Comparison of ENCODE assay signal across 11 cellular contexts in genomic region chr3:24145981-24146822, GRCh38.
DNase-seq lines count a peak whose midpoint lies in the region; ATAC-seq, FAIRE-seq and TF ChIP-seq lines count a peak whose summit lies in the region.
"Had no signal": no experiment of that assay in that cellular context is flagged by ENCODE, and none has a peak within 500 bp of the region (broad histone marks: within the 10 kb centered on the region; RNA-seq: fewer than 3 reads in every experiment).

No MANE protein-coding gene starts in this region.

- H3K4me3 ChIP-seq in RWPE2 (ENCODE audit: severe bottlenecking) (no peak overlapping the region), fibroblast of the aortic adventitia (ENCODE audit: low read depth, low read length) (no peak overlapping the region), sigmoid colon (no peak overlapping the region), MM.1S (ENCODE audit: low read length) (no peak overlapping the region)

- no peak for DNase-seq in D721Med (ENCODE audit: insufficient read length, low spot score)
- no peak for DNase-seq in RWPE2 (ENCODE audit: low spot score)
- DNase-seq in fibroblast of the aortic adventitia (ENCODE audit: low read depth), result peak; percentile 77
- no peak for DNase-seq in sigmoid colon
- no peak for DNase-seq in germinal center (ENCODE audit: low spot score)
- DNase-seq in activated CD4-positive, alpha-beta T cell treated with anti-CD3 and anti-CD28 coated beads, Interleukin-2, amount 50 U/mL, for 48 hours, result no peak
- no peak for DNase-seq in NCI-H2081 treated with DMSO at 0.1 percent for 48 hours (lab: John Stamatoyannopoulos, UW)
- DNase-seq in MM.1S, result no peak
- DNase-seq: naive B cell, NCI-H187 treated with DMSO at 0.1 percent for 48 hours had no signal

- H3K27ac ChIP-seq in RWPE2 (ENCODE audit: poor library complexity, severe bottlenecking) (peak overlapping the region; percentile 89), sigmoid colon (peak overlapping the region; percentile 47 to 73 (median 66)), MM.1S (ENCODE audit: low read length) (no peak overlapping the region)

- H3K36me3 ChIP-seq in RWPE2 (ENCODE audit: low read depth), result no peaks in the 10 kb centered on the region
- H3K36me3 ChIP-seq in sigmoid colon, result peaks cover 0 to 9% (median 4%) of the 10 kb centered on the region in 4 donors
- H3K36me3 ChIP-seq in MM.1S (replicated peaks; ENCODE audit: insufficient read depth, low read length), result no peaks in the 10 kb centered on the region

- no peak overlapping the region for H2AFZ ChIP-seq in MM.1S (ENCODE audit: low read length)

- peak; percentile 83 for ATAC-seq in RWPE2 (ENCODE audit: low read depth)

- no peaks in the 10 kb centered on the region for H3F3A ChIP-seq in MM.1S (ENCODE audit: insufficient read depth, low read length)

- TF ChIP-seq CTCF in D721Med (IDR thresholded peaks at IDR 0.05; ENCODE audit: insufficient read depth, missing control alignments) (no peak), RWPE2 (IDR thresholded peaks at IDR 0.05; ENCODE audit: poor library complexity, severe bottlenecking) (no peak), fibroblast of the aortic adventitia (IDR thresholded peaks at IDR 0.05; ENCODE audit: insufficient read depth, low read length) (no peak), sigmoid colon (IDR thresholded peaks at IDR 0.05) (no peak), MM.1S (IDR thresholded peaks at IDR 0.05; ENCODE audit: low read length) (no peak)

- TF ChIP-seq POLR2A in sigmoid colon (IDR thresholded peaks at IDR 0.05), result no peak

- intact Hi-C loops in sigmoid colon (cut with DNase I), result no loop called here

- H3K79me2 ChIP-seq in MM.1S (ENCODE audit: low read length), result no peaks in the 10 kb centered on the region

- H4K20me1 ChIP-seq in MM.1S (ENCODE audit: insufficient read depth, low read length), result no peaks in the 10 kb centered on the region

- H3K4me2 ChIP-seq in MM.1S (ENCODE audit: low read depth, low read length), result no peak overlapping the region

- no peaks in the 10 kb centered on the region for H3K9me3 ChIP-seq in RWPE2 (ENCODE audit: severe bottlenecking)
- H3K9me3 ChIP-seq in sigmoid colon, result no peaks in the 10 kb centered on the region
- H3K9me3 ChIP-seq in MM.1S (replicated peaks; ENCODE audit: insufficient read depth, low read length), result no peaks in the 10 kb centered on the region

- no peak for TF ChIP-seq EP300 in sigmoid colon (IDR thresholded peaks at IDR 0.05)

- WGBS in sigmoid colon, 2 donors, result 83 to 85% methylated on average over 11 of the region's 11 CpGs

- no peak overlapping the region for H3K9ac ChIP-seq in MM.1S (ENCODE audit: low read length)

- FAIRE-seq in D721Med (lab: Jason Lieb, UNC), result peak; percentile 82
- FAIRE-seq: colon had no signal

- H3K27me3 ChIP-seq in RWPE2 (ENCODE audit: insufficient read depth, poor library complexity, severe bottlenecking), result no peaks in the 10 kb centered on the region
- no peaks in the 10 kb centered on the region for H3K27me3 ChIP-seq in sigmoid colon
- H3K27me3 ChIP-seq in MM.1S (replicated peaks; ENCODE audit: insufficient read depth, low read length), result no peaks in the 10 kb centered on the region

- peaks cover 21% of the 10 kb centered on the region for H3K4me1 ChIP-seq in RWPE2 (ENCODE audit: insufficient read depth, poor library complexity, severe bottlenecking)
- peaks cover 0 to 31% (median 24%) of the 10 kb centered on the region in 4 donors for H3K4me1 ChIP-seq in sigmoid colon
- H3K4me1 ChIP-seq in MM.1S (ENCODE audit: low read length), result no peaks in the 10 kb centered on the region

- no peaks in the 10 kb centered on the region for H3K9me2 ChIP-seq in MM.1S (replicated peaks; ENCODE audit: insufficient read depth, low read length)
